In genomic region chr11:128503231-128503991, GRCh38 we compare ENCODE assay signal across 9 cellular contexts.
DNase-seq lines count a peak whose midpoint lies in the region; ATAC-seq, FAIRE-seq and TF ChIP-seq lines count a peak whose summit lies in the region.
"Had no signal": no experiment of that assay in that cellular context is flagged by ENCODE, and none has a peak within 500 bp of the region (broad histone marks: within the 10 kb centered on the region; RNA-seq: fewer than 3 reads in every experiment).

No MANE protein-coding gene starts in this region.

- TF ChIP-seq CTCF in AG09309 (IDR thresholded peaks at IDR 0.05; ENCODE audit: control insufficient read depth, insufficient read depth, low read depth, low read length, missing control alignments), result no peak
- TF ChIP-seq CTCF in MM.1S (IDR thresholded peaks at IDR 0.05; ENCODE audit: low read length), result no peak

- no peaks in the 10 kb centered on the region for H4K20me1 ChIP-seq in MM.1S (ENCODE audit: insufficient read depth, low read length)

- no peaks in the 10 kb centered on the region for H3K36me3 ChIP-seq in MM.1S (replicated peaks; ENCODE audit: insufficient read depth, low read length)

- H3K4me1 ChIP-seq in MM.1S (ENCODE audit: low read length), result peaks cover 15% of the 10 kb centered on the region

- H3K4me3 ChIP-seq in AG09309 (ENCODE audit: control insufficient read depth, low read depth, low read length), result no peak overlapping the region
- H3K4me3 ChIP-seq in MM.1S (ENCODE audit: low read length), result no peak overlapping the region

- no peak overlapping the region for H3K27ac ChIP-seq in MM.1S (ENCODE audit: low read length)

- in situ Hi-C loops in KBM-7 (cut with MboI; ENCODE audit: low pct_unique_long_range_greater_than_20kb, low sequenced_read_pairs), result no loop called here

- peak overlapping the region; percentile 42 for H3K4me3 Mint-ChIP-seq in memory B cell

- ATAC-seq in memory B cell (ENCODE audit: low read depth), result peak; percentile 48
- no peak for ATAC-seq in HG03378 (IDR thresholded peaks at IDR 0.05; ENCODE audit: unreplicated experiment)

- H3K79me2 ChIP-seq in MM.1S (ENCODE audit: low read length), result peaks cover 91% of the 10 kb centered on the region

- DNase-seq in AG09309 (ENCODE audit: low read depth), result peak; percentile 88
- DNase-seq in HTR-8/SVneo (ENCODE audit: insufficient read length, low spot score), result no peak
- peak; percentile 92 for DNase-seq in amniotic epithelial cell (ENCODE audit: low read depth)
- DNase-seq in memory B cell (ENCODE audit: low spot score in 2 of 2), result no peak
- DNase-seq in KBM-7, result no peak
- no peak for DNase-seq in DMS79 treated with DMSO at 0.1 percent for 48 hours (lab: John Stamatoyannopoulos, UW)
- no peak for DNase-seq in MM.1S

- peaks cover 35% of the 10 kb centered on the region for H3K36me3 Mint-ChIP-seq in memory B cell

- H3K9me2 ChIP-seq in MM.1S (replicated peaks; ENCODE audit: insufficient read depth, low read length), result no peaks in the 10 kb centered on the region

- no peaks in the 10 kb centered on the region for H3F3A ChIP-seq in MM.1S (ENCODE audit: insufficient read depth, low read length)

- FAIRE-seq in HTR-8/SVneo (lab: Jason Lieb, UNC), result peak; percentile 44
- FAIRE-seq: GM18507 had no signal

- H3K4me1 Mint-ChIP-seq in memory B cell, result peaks cover 78% of the 10 kb centered on the region

- peak overlapping the region; percentile 72 for H3K27ac Mint-ChIP-seq in memory B cell

- H3K27me3 Mint-ChIP-seq in memory B cell, result no peaks in the 10 kb centered on the region

- no peak overlapping the region for H3K9ac ChIP-seq in MM.1S (ENCODE audit: low read length)

- H3K27me3 ChIP-seq in MM.1S (replicated peaks; ENCODE audit: insufficient read depth, low read length), result no peaks in the 10 kb centered on the region

- no peak overlapping the region for H2AFZ ChIP-seq in MM.1S (ENCODE audit: low read length)

- H3K4me2 ChIP-seq in MM.1S (ENCODE audit: low read depth, low read length), result no peak overlapping the region

- no peaks in the 10 kb centered on the region for H3K9me3 Mint-ChIP-seq in memory B cell

- H3K9me3 ChIP-seq in MM.1S (replicated peaks; ENCODE audit: insufficient read depth, low read length), result no peaks in the 10 kb centered on the region

Comparison
In these comparisons a context has a peak if more than half of its experiments do, and no peak if none do; other contexts are left out.
1. DNase-seq: peak in AG09309 (single experiment) and amniotic epithelial cell (single experiment); none in HTR-8/SVneo (single experiment), memory B cell (0 of 2), KBM-7 (single experiment), DMS79 treated with DMSO at 0.1 percent for 48 hours (single experiment) and MM.1S (single experiment).